8 cellular contexts compared by ENCODE assay signal in the genomic region with DNA sequence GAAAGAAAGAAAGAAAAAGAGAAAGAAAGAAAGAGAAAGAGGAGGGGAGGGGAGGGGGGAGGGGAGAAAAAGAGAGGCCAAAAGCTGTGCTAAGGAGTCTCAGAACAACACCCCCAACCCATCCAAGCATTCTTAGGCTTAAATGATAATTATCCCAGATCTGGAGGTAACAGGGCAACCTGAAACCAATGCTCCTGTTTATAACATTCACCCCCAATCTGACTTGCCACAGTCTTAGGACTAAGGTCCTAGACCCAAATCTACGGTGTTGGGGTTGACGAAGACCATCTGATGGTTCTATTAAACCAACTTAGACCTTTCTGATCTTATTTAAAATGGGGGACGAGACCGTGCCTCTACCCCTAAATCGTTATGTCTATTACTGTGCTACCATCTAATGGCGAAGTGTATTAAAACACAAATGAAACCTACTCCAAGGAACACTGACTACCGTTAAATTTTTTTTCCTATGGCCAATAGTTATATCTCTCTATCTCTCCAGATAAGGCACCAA.
DNase-seq lines count a peak whose midpoint lies in the region; ATAC-seq and TF ChIP-seq lines count a peak whose summit lies in the region.

No MANE protein-coding gene starts in this region.

- H3K27ac Mint-ChIP-seq in stimulated activated naive B cell treated with anti-CD40 and anti-IgM and Interleukin-4, amounts not matched to agents 10 μg/mL and 1 μg/mL and 100 μg/mL, for 72 hours, result no peak overlapping the region

- no peaks in the 10 kb centered on the region for H3K36me3 Mint-ChIP-seq in stimulated activated naive B cell treated with anti-CD40 and anti-IgM and Interleukin-4, amounts not matched to agents 10 μg/mL and 1 μg/mL and 100 μg/mL, for 72 hours

- DNase-seq in GM12865 (ENCODE audit: low read depth) (peak; percentile 11), NCI-H1694 treated with DMSO at 0.1 percent for 48 hours (lab: John Stamatoyannopoulos, UW) (peak; percentile 80), amniotic epithelial cell (ENCODE audit: low read depth) (peak; percentile 59), iPS-NIHi7 (ENCODE audit: extremely low spot score) (peak; percentile 62), NOMO-1 treated with DMSO at 0.1 percent for 48 hours (lab: John Stamatoyannopoulos, UW; ENCODE audit: unreplicated experiment) (no peak), NCI-H187 treated with DMSO at 0.1 percent for 48 hours (lab: John Stamatoyannopoulos, UW) (no peak)
- DNase-seq in stimulated activated naive B cell treated with anti-CD40 and anti-IgM and Interleukin-4, amounts not matched to agents 10 μg/mL and 1 μg/mL and 100 μg/mL, for 72 hours, result no peak
- DNase-seq in activated CD4-positive, alpha-beta T cell treated with anti-CD3 and anti-CD28 coated beads, Interleukin-2, amount 50 U/mL, for 1 hour, result no peak

- peaks cover 36 to 40% of the 10 kb centered on the region in 2 donors for H3K27me3 Mint-ChIP-seq in stimulated activated naive B cell treated with anti-CD40 and anti-IgM and Interleukin-4, amounts not matched to agents 10 μg/mL and 1 μg/mL and 100 μg/mL, for 72 hours

- no peak overlapping the region for H3K4me3 ChIP-seq in GM12865 (ENCODE audit: low read depth, low read length)

- H3K4me1 Mint-ChIP-seq in stimulated activated naive B cell treated with anti-CD40 and anti-IgM and Interleukin-4, amounts not matched to agents 10 μg/mL and 1 μg/mL and 100 μg/mL, for 72 hours, result peaks cover 3 to 8% of the 10 kb centered on the region in 2 donors

- ATAC-seq in stimulated activated naive B cell treated with anti-CD40 and anti-IgM and Interleukin-4, amounts not matched to agents 10 μg/mL and 1 μg/mL and 100 μg/mL, for 72 hours (replicated peaks), result peak; percentile 72 to 82

- no peak overlapping the region for H3K4me3 Mint-ChIP-seq in stimulated activated naive B cell treated with anti-CD40 and anti-IgM and Interleukin-4, amounts not matched to agents 10 μg/mL and 1 μg/mL and 100 μg/mL, for 72 hours

- no peaks in the 10 kb centered on the region for H3K9me3 Mint-ChIP-seq in stimulated activated naive B cell treated with anti-CD40 and anti-IgM and Interleukin-4, amounts not matched to agents 10 μg/mL and 1 μg/mL and 100 μg/mL, for 72 hours

- TF ChIP-seq CTCF in GM12865 (IDR thresholded peaks at IDR 0.05; ENCODE audit: insufficient read depth, low read depth, low read length, missing control alignments), result no peak

Comparison
In these comparisons a context has a peak if more than half of its experiments do, and no peak if none do; other contexts are left out.
1. DNase-seq: peak in GM12865 (single experiment), NCI-H1694 treated with DMSO at 0.1 percent for 48 hours (single experiment), amniotic epithelial cell (single experiment) and iPS-NIHi7 (single experiment); none in stimulated activated naive B cell treated with anti-CD40 and anti-IgM and Interleukin-4, amounts not matched to agents 10 μg/mL and 1 μg/mL and 100 μg/mL, for 72 hours (single experiment), activated CD4-positive, alpha-beta T cell treated with anti-CD3 and anti-CD28 coated beads, Interleukin-2, amount 50 U/mL, for 1 hour (single experiment), NOMO-1 treated with DMSO at 0.1 percent for 48 hours (single experiment) and NCI-H187 treated with DMSO at 0.1 percent for 48 hours (single experiment).